In genomic region chr2:73418343-73418742, GRCh38 we compare ENCODE assay signal across 11 cellular contexts. TPM values are rescaled to one million over a fixed set of nuclear protein-coding genes. Genes with fewer than 3 reads are reported as not detected.
DNase-seq lines count a peak whose midpoint lies in the region; ATAC-seq, FAIRE-seq and TF ChIP-seq lines count a peak whose summit lies in the region.
"Had no signal": no experiment of that assay in that cellular context is flagged by ENCODE, and none has a peak within 500 bp of the region (broad histone marks: within the 10 kb centered on the region; RNA-seq: fewer than 3 reads in every experiment).

No MANE protein-coding gene starts in this region.

- POLR2A ChIA-PET in PC-3 (lab: Charles Lee; ENCODE audit: unreplicated experiment) = no interaction called here

- peak overlapping the region in 2 of 59 donors; percentile 5 to 39 for H3K27ac ChIP-seq in dorsolateral prefrontal cortex
- H3K27ac ChIP-seq in PC-3 (ENCODE audit: low read length) = no peak overlapping the region

- H3K9me3 ChIP-seq in PC-3 (ENCODE audit: low read length) = no peaks in the 10 kb centered on the region

- peaks cover 0 to 5% (median 0%) of the 10 kb centered on the region in 3 donors for H3K36me3 Mint-ChIP-seq in immature natural killer cell
- H3K36me3 Mint-ChIP-seq: WTC11 had no signal

- intact Hi-C loops in dorsolateral prefrontal cortex (cut with DNase I) = no loop called here
- intact Hi-C loops in PC-3 (cut with micrococcal nuclease) = no loop called here

- no peaks in the 10 kb centered on the region for H3K27me3 ChIP-seq in dorsolateral prefrontal cortex
- H3K27me3 ChIP-seq in PC-3 (ENCODE audit: low read length) = no peaks in the 10 kb centered on the region

- H3K79me2 ChIP-seq in PC-3 (ENCODE audit: low read length) = no peaks in the 10 kb centered on the region

- H3K4me1 ChIP-seq in PC-3 (ENCODE audit: insufficient read depth, low read length) = no peaks in the 10 kb centered on the region

- peaks cover 8 to 11% of the 10 kb centered on the region in 2 donors for H3K4me1 Mint-ChIP-seq in immature natural killer cell
- H3K4me1 Mint-ChIP-seq: WTC11 had no signal

- H3K27me3 Mint-ChIP-seq in immature natural killer cell (ENCODE audit: low read depth in 3 of 3) = no peaks in the 10 kb centered on the region
- H3K27me3 Mint-ChIP-seq: activated naive CD8-positive, alpha-beta T cell treated with anti-CD3 and anti-CD28 coated beads, Interleukin-2, amount 10 ng/mL, durations not matched to agents 7 days and 5 days had no signal

- no peaks in the 10 kb centered on the region for H4K20me1 ChIP-seq in PC-3 (ENCODE audit: low read length)

- no peak overlapping the region for H3K4me2 ChIP-seq in PC-3 (ENCODE audit: low read length)

- DNase-seq in HTR-8/SVneo (ENCODE audit: insufficient read length, low spot score) = no peak
- peak in 8 of 10 donors; percentile 25 to 67 (median 59) for DNase-seq in dorsolateral prefrontal cortex
- DNase-seq in left kidney (ENCODE audit: low read depth, low spot score) = peak; percentile 50
- peak; percentile 84 for DNase-seq in stromal cell of bone marrow (ENCODE audit: low read depth)
- no peak for DNase-seq in immature natural killer cell
- DNase-seq in D721Med (ENCODE audit: insufficient read length, low spot score) = no peak
- DNase-seq in NCI-H1417 treated with DMSO at 0.1 percent for 48 hours (lab: John Stamatoyannopoulos, UW) = no peak
- DNase-seq in PC-3 = no peak
- DNase-seq: activated naive CD8-positive, alpha-beta T cell treated with anti-CD3 and anti-CD28 coated beads, Interleukin-2, amount 10 ng/mL, durations not matched to agents 7 days and 5 days; NCI-H526 treated with DMSO at 0.1 percent for 48 hours had no signal

- no peaks in the 10 kb centered on the region for H3K9me2 ChIP-seq in PC-3 (replicated peaks; ENCODE audit: low read length)

- no peaks in the 10 kb centered on the region; the same call in 1 of the 2 replicates for H3K36me3 ChIP-seq in PC-3 (ENCODE audit: low read depth, low read length)

- no peak overlapping the region for H3K4me3 Mint-ChIP-seq in immature natural killer cell
- H3K4me3 Mint-ChIP-seq: activated naive CD8-positive, alpha-beta T cell treated with anti-CD3 and anti-CD28 coated beads, Interleukin-2, amount 10 ng/mL, durations not matched to agents 7 days and 5 days; WTC11 had no signal

- TF ChIP-seq CTCF in dorsolateral prefrontal cortex (IDR thresholded peaks at IDR 0.05 in 54 of 56, conservative IDR thresholded peaks at IDR 0.05 in 2 of 56; ENCODE audit: low read depth in 1 of 56, partially characterized antibody in 56 of 56) (no peak), D721Med (IDR thresholded peaks at IDR 0.05; ENCODE audit: insufficient read depth, missing control alignments) (no peak), PC-3 (conservative IDR thresholded peaks at IDR 0.05; ENCODE audit: low read depth, low read length) (no peak)

- no peaks in the 10 kb centered on the region for H3F3A ChIP-seq in PC-3 (ENCODE audit: low read length, unreplicated experiment)

- CTCF ChIA-PET in PC-3 (lab: Charles Lee) = no interaction called here

- no peak overlapping the region for H3K27ac Mint-ChIP-seq in immature natural killer cell
- H3K27ac Mint-ChIP-seq: activated naive CD8-positive, alpha-beta T cell treated with anti-CD3 and anti-CD28 coated beads, Interleukin-2, amount 10 ng/mL, durations not matched to agents 7 days and 5 days; WTC11 had no signal

- BruUV-seq in PC-3 (replicated peaks; lab: Mats Ljungman, UMichigan) = no TSS peak

- H3K4me3 ChIP-seq in dorsolateral prefrontal cortex (peak overlapping the region in 13 of 59 donors; percentile 1 to 26 (median 11)), PC-3 (ENCODE audit: low read length) (no peak overlapping the region)

- no peak for ATAC-seq in PC-3
- ATAC-seq: WTC11 had no signal

- FAIRE-seq in HTR-8/SVneo (lab: Jason Lieb, UNC) = peak; percentile 59
- no peak for FAIRE-seq in D721Med (lab: Jason Lieb, UNC)

- H3K9ac ChIP-seq in PC-3 (ENCODE audit: low read length) = no peak overlapping the region

- H3K9me3 Mint-ChIP-seq in immature natural killer cell = no peaks in the 10 kb centered on the region
- H3K9me3 Mint-ChIP-seq: activated naive CD8-positive, alpha-beta T cell treated with anti-CD3 and anti-CD28 coated beads, Interleukin-2, amount 10 ng/mL, durations not matched to agents 7 days and 5 days; WTC11 had no signal

- no peak overlapping the region for H2AFZ ChIP-seq in PC-3 (ENCODE audit: low read length)

RNA-seq across cellular contexts. Expression of gene ALMS1, which starts 32.7 kb away (rescaled TPM):
- total RNA-seq in dorsolateral prefrontal cortex (10 to 100 TPM; 27.7 to 81.6 (median 46.9) TPM), PC-3 (2014; rRNA removed) (27.6 and 32.6 TPM in 2 replicates)
- polyA plus RNA-seq in immature natural killer cell = 1 to 10 TPM; 1.5 to 6.4 (median 3.0) TPM

Comparison
In these comparisons a context has a peak if more than half of its experiments do, and no peak if none do; other contexts are left out.
1. DNase-seq: peak in dorsolateral prefrontal cortex (8 of 10), left kidney (single experiment) and stromal cell of bone marrow (single experiment); none in HTR-8/SVneo (single experiment), immature natural killer cell (0 of 3), D721Med (single experiment), NCI-H1417 treated with DMSO at 0.1 percent for 48 hours (single experiment) and PC-3 (single experiment).